In genomic region chr11:88739524-88739923, GRCh38 we compare ENCODE assay signal across 31 cellular contexts.
"Had no signal": no experiment of that assay in that cellular context is flagged by ENCODE, and none has a peak within 500 bp of the region (broad histone marks: within the 10 kb centered on the region; RNA-seq: fewer than 3 reads in every experiment).

No MANE protein-coding gene starts in this region.

- H3K27ac ChIP-seq: Peyer's patch, RWPE1 had no signal

- H3K4me1 ChIP-seq: Peyer's patch had no signal

- H3K9me3 Mint-ChIP-seq: activated CD4-positive, alpha-beta T cell treated with anti-CD3 and anti-CD28 coated beads, Interleukin-2, amount 10 ng/mL, durations not matched to agents 7 days and 5 days; activated naive CD4-positive, alpha-beta T cell treated with anti-CD3 and anti-CD28 coated beads, Interleukin-2, amount 10 ng/mL, durations not matched to agents 7 days and 5 days; activated naive CD8-positive, alpha-beta T cell treated with anti-CD3 and anti-CD28 coated beads, Interleukin-2, amount 50 U/mL, for 24 hours; activated T-cell treated with anti-CD3 and anti-CD28 coated beads, Interleukin-2, amount 50 U/mL, for 24 hours; activated T-helper 1 cell treated with anti-CD3 and anti-CD28 coated beads, Interleukin-12 subunit alpha, Interleukin-12 subunit beta, Interleukin-2, Interleukin-4 antibody, amounts not matched to agents 30 ng/mL and 10 ng/mL and 1 ng/mL, durations not matched to agents 14 hours and 24 hours and 36 hours; brain; T-helper 1 cell treated with Interleukin-12 subunit alpha and Interleukin-12 subunit beta and Interleukin-4 antibody, amounts not matched to agents 30 μg/mL and 1 μg/mL, for 36 hours; T-helper 2 cell treated with Interferon-gamma antibody and Interleukin-4, amounts not matched to agents 5 μg/mL and 100 μg/mL, for 36 hours; WTC11 had no signal

- DNase-seq: activated CD4-positive, alpha-beta T cell treated with anti-CD3 and anti-CD28 coated beads for 36 hours; activated CD4-positive, alpha-beta T cell treated with anti-CD3 and anti-CD28 coated beads, Interleukin-2, amount 10 ng/mL, durations not matched to agents 7 days and 5 days; activated CD4-positive, alpha-beta T cell treated with anti-CD3 and anti-CD28 coated beads, Interleukin-2, amount 50 U/mL, for 48 hours; activated CD8-positive, alpha-beta T cell treated with anti-CD3 and anti-CD28 coated beads, Interleukin-2, amount 10 ng/mL, durations not matched to agents 7 days and 5 days; activated gamma-delta T cell treated with Interleukin-2 at 50 U/mL for 16 hours; activated naive CD4-positive, alpha-beta T cell treated with anti-CD3 and anti-CD28 coated beads, Interleukin-2, amount 10 ng/mL, durations not matched to agents 7 days and 5 days; activated naive CD8-positive, alpha-beta T cell treated with anti-CD3 and anti-CD28 coated beads, Interleukin-2, amount 50 U/mL, for 24 hours; activated T-cell treated with anti-CD3 and anti-CD28 coated beads, Interleukin-2, amount 50 U/mL, for 24 hours; anterior cingulate cortex; caudate nucleus; cerebellar nuclear complex; cortex of kidney; KG1; MM.1S; NCI-H1092; NCI-H1436 treated with DMSO at 0.1 percent for 48 hours; NCI-H1694 treated with DMSO at 0.1 percent for 48 hours; NCI-H2029; NCI-H345; NCI-H524 treated with DMSO at 0.1 percent for 48 hours; PC-3; Peyer's patch had no signal

- H3K4me3 Mint-ChIP-seq: activated CD4-positive, alpha-beta T cell treated with anti-CD3 and anti-CD28 coated beads for 36 hours; activated CD4-positive, alpha-beta T cell treated with anti-CD3 and anti-CD28 coated beads, Interleukin-2, amount 10 ng/mL, durations not matched to agents 7 days and 5 days; activated CD8-positive, alpha-beta T cell treated with anti-CD3 and anti-CD28 coated beads, Interleukin-2, amount 10 ng/mL, durations not matched to agents 7 days and 5 days; activated naive CD4-positive, alpha-beta T cell treated with anti-CD3 and anti-CD28 coated beads, Interleukin-2, amount 10 ng/mL, durations not matched to agents 7 days and 5 days; activated naive CD8-positive, alpha-beta T cell; activated naive CD8-positive, alpha-beta T cell treated with anti-CD3 and anti-CD28 coated beads, Interleukin-2, amount 50 U/mL, for 24 hours; activated T-cell treated with anti-CD3 and anti-CD28 coated beads, Interleukin-2, amount 50 U/mL, for 24 hours; activated T-helper 1 cell treated with anti-CD3 and anti-CD28 coated beads, Interleukin-12 subunit alpha, Interleukin-12 subunit beta, Interleukin-2, Interleukin-4 antibody, amounts not matched to agents 30 ng/mL and 10 ng/mL and 1 ng/mL, durations not matched to agents 14 hours and 24 hours and 36 hours; brain; T-helper 1 cell treated with Interleukin-12 subunit alpha and Interleukin-12 subunit beta and Interleukin-4 antibody, amounts not matched to agents 30 μg/mL and 1 μg/mL, for 36 hours; T-helper 2 cell treated with Interferon-gamma antibody and Interleukin-4, amounts not matched to agents 5 μg/mL and 100 μg/mL, for 36 hours; WTC11 had no signal

- H3K36me3 ChIP-seq: Peyer's patch had no signal

- H3K27me3 ChIP-seq: Peyer's patch had no signal

- H3K36me3 Mint-ChIP-seq: activated naive CD4-positive, alpha-beta T cell treated with anti-CD3 and anti-CD28 coated beads, Interleukin-2, amount 10 ng/mL, durations not matched to agents 7 days and 5 days; activated naive CD8-positive, alpha-beta T cell; brain; WTC11 had no signal

- H3K27me3 Mint-ChIP-seq: activated CD4-positive, alpha-beta T cell treated with anti-CD3 and anti-CD28 coated beads for 36 hours; activated CD4-positive, alpha-beta T cell treated with anti-CD3 and anti-CD28 coated beads, Interleukin-2, amount 10 ng/mL, durations not matched to agents 7 days and 5 days; activated naive CD4-positive, alpha-beta T cell treated with anti-CD3 and anti-CD28 coated beads, Interleukin-2, amount 10 ng/mL, durations not matched to agents 7 days and 5 days; activated naive CD8-positive, alpha-beta T cell; activated naive CD8-positive, alpha-beta T cell treated with anti-CD3 and anti-CD28 coated beads, Interleukin-2, amount 50 U/mL, for 24 hours; activated T-cell treated with anti-CD3 and anti-CD28 coated beads, Interleukin-2, amount 50 U/mL, for 24 hours; brain had no signal

- H3K9me3 ChIP-seq: Peyer's patch had no signal

- ATAC-seq: activated CD4-positive, alpha-beta T cell treated with anti-CD3 and anti-CD28 coated beads for 36 hours; activated CD4-positive, CD25-positive, alpha-beta regulatory T cell treated with anti-CD3 and anti-CD28 coated beads, Interleukin-2, amount 50 U/mL, for 24 hours; activated CD8-positive, alpha-beta T cell treated with anti-CD3 and anti-CD28 coated beads, Interleukin-2, amount 10 ng/mL, durations not matched to agents 7 days and 5 days; activated naive CD8-positive, alpha-beta T cell treated with anti-CD3 and anti-CD28 coated beads, Interleukin-2, amount 50 U/mL, for 24 hours; PC-3; Right ventricle myocardium inferior; WTC11 had no signal

- H3K27ac Mint-ChIP-seq: activated CD4-positive, alpha-beta T cell treated with anti-CD3 and anti-CD28 coated beads for 36 hours; activated CD4-positive, alpha-beta T cell treated with anti-CD3 and anti-CD28 coated beads, Interleukin-2, amount 10 ng/mL, durations not matched to agents 7 days and 5 days; activated CD8-positive, alpha-beta T cell treated with anti-CD3 and anti-CD28 coated beads, Interleukin-2, amount 10 ng/mL, durations not matched to agents 7 days and 5 days; activated naive CD4-positive, alpha-beta T cell treated with anti-CD3 and anti-CD28 coated beads, Interleukin-2, amount 10 ng/mL, durations not matched to agents 7 days and 5 days; activated naive CD8-positive, alpha-beta T cell; activated naive CD8-positive, alpha-beta T cell treated with anti-CD3 and anti-CD28 coated beads, Interleukin-2, amount 50 U/mL, for 24 hours; activated T-cell treated with anti-CD3 and anti-CD28 coated beads, Interleukin-2, amount 50 U/mL, for 24 hours; activated T-helper 1 cell treated with anti-CD3 and anti-CD28 coated beads, Interleukin-12 subunit alpha, Interleukin-12 subunit beta, Interleukin-2, Interleukin-4 antibody, amounts not matched to agents 30 ng/mL and 10 ng/mL and 1 ng/mL, durations not matched to agents 14 hours and 24 hours and 36 hours; brain; T-helper 1 cell treated with Interleukin-12 subunit alpha and Interleukin-12 subunit beta and Interleukin-4 antibody, amounts not matched to agents 30 μg/mL and 1 μg/mL, for 36 hours; T-helper 2 cell treated with Interferon-gamma antibody and Interleukin-4, amounts not matched to agents 5 μg/mL and 100 μg/mL, for 36 hours; WTC11 had no signal

- H3K4me1 Mint-ChIP-seq: activated CD4-positive, alpha-beta T cell treated with anti-CD3 and anti-CD28 coated beads for 36 hours; activated CD4-positive, alpha-beta T cell treated with anti-CD3 and anti-CD28 coated beads, Interleukin-2, amount 10 ng/mL, durations not matched to agents 7 days and 5 days; activated naive CD4-positive, alpha-beta T cell treated with anti-CD3 and anti-CD28 coated beads, Interleukin-2, amount 10 ng/mL, durations not matched to agents 7 days and 5 days; activated naive CD8-positive, alpha-beta T cell treated with anti-CD3 and anti-CD28 coated beads, Interleukin-2, amount 50 U/mL, for 24 hours; brain; WTC11 had no signal

- H3K4me3 ChIP-seq: Peyer's patch had no signal
